Comparison of ENCODE assay signal across 2 cellular contexts in the genomic region with DNA sequence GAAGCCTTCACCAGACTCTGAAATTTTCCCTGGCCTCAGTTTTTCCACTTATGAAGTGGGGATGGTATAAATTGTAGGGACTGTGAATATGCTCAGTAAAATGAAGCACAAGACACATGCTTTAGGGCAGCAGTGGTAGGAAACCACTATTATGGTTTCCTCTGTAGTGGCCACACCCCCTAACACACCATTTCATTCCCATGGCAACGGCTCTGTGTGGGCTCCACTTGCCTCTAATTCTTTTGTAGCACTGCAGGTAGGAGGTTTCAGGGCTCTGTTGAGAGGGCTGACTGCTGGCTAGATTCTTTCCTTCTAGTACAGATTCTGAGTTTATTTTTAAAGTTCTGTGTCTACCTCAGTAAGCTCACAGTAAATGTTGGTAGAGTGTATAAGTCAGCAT.
TF ChIP-seq lines count a peak whose summit lies in the region.

No MANE protein-coding gene starts in this region.

TF ChIP-seq in GM23338, 12 proteins besides CTCF, POLR2A, EP300 and RAD21:
- no peak for TF ChIP-seq ZNF114 (CRISPR knock-in tag; IDR thresholded peaks at IDR 0.05)
- TF ChIP-seq, protein P1, sequence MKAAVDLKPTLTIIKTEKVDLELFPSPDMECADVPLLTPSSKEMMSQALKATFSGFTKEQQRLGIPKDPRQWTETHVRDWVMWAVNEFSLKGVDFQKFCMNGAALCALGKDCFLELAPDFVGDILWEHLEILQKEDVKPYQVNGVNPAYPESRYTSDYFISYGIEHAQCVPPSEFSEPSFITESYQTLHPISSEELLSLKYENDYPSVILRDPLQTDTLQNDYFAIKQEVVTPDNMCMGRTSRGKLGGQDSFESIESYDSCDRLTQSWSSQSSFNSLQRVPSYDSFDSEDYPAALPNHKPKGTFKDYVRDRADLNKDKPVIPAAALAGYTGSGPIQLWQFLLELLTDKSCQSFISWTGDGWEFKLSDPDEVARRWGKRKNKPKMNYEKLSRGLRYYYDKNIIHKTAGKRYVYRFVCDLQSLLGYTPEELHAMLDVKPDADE (IDR thresholded peaks at IDR 0.05) = no peak
- TF ChIP-seq POLR2AphosphoS5 (IDR thresholded peaks at IDR 0.05; ENCODE audit: low read depth) = no peak
- TF ChIP-seq NANOG (IDR thresholded peaks at IDR 0.05; ENCODE audit: borderline replicate concordance) = no peak
- TF ChIP-seq, protein P2, sequence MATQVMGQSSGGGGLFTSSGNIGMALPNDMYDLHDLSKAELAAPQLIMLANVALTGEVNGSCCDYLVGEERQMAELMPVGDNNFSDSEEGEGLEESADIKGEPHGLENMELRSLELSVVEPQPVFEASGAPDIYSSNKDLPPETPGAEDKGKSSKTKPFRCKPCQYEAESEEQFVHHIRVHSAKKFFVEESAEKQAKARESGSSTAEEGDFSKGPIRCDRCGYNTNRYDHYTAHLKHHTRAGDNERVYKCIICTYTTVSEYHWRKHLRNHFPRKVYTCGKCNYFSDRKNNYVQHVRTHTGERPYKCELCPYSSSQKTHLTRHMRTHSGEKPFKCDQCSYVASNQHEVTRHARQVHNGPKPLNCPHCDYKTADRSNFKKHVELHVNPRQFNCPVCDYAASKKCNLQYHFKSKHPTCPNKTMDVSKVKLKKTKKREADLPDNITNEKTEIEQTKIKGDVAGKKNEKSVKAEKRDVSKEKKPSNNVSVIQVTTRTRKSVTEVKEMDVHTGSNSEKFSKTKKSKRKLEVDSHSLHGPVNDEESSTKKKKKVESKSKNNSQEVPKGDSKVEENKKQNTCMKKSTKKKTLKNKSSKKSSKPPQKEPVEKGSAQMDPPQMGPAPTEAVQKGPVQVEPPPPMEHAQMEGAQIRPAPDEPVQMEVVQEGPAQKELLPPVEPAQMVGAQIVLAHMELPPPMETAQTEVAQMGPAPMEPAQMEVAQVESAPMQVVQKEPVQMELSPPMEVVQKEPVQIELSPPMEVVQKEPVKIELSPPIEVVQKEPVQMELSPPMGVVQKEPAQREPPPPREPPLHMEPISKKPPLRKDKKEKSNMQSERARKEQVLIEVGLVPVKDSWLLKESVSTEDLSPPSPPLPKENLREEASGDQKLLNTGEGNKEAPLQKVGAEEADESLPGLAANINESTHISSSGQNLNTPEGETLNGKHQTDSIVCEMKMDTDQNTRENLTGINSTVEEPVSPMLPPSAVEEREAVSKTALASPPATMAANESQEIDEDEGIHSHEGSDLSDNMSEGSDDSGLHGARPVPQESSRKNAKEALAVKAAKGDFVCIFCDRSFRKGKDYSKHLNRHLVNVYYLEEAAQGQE (IDR thresholded peaks at IDR 0.05; ENCODE audit: unreplicated experiment) = no peak

TF ChIP-seq in GM12878, 131 proteins besides CTCF, POLR2A, EP300 and RAD21:
- no peak for TF ChIP-seq ATF7 (IDR thresholded peaks at IDR 0.05; ENCODE audit: low read depth)
- TF ChIP-seq FOXM1 (IDR thresholded peaks at IDR 0.05; ENCODE audit: low read depth, low read length) = no peak
- peak; percentile 55; the same call in 1 of the 2 replicates for TF ChIP-seq BMI1 (IDR thresholded peaks at IDR 0.05; ENCODE audit: borderline replicate concordance)
- no peak for TF ChIP-seq CHD2 (IDR thresholded peaks at IDR 0.05; ENCODE audit: borderline replicate concordance, low read depth, low read length)
- no peak for TF ChIP-seq ZNF274 (IDR thresholded peaks at IDR 0.05; ENCODE audit: insufficient read depth, insufficient read length)
- 0 out of 2 replicates have a peak, but pooled peaks have one; percentile 15 for TF ChIP-seq RUNX3 (IDR thresholded peaks at IDR 0.05; ENCODE audit: low read length)
- no peak for TF ChIP-seq SIX5 (IDR thresholded peaks at IDR 0.05; ENCODE audit: low read depth, low read length, severe bottlenecking)
- TF ChIP-seq STAT3 (IDR thresholded peaks at IDR 0.05; ENCODE audit: low read depth, low read length) = no peak
- TF ChIP-seq EZH2 (IDR thresholded peaks at IDR 0.05; ENCODE audit: borderline replicate concordance, control insufficient read depth, low read depth, low read length) = no peak
- TF ChIP-seq MXI1 (IDR thresholded peaks at IDR 0.05; ENCODE audit: low read depth, low read length) = peak; percentile 66
- TF ChIP-seq MTA2 (IDR thresholded peaks at IDR 0.05; ENCODE audit: low read depth) = no peak
- TF ChIP-seq POU2F2 (IDR thresholded peaks at IDR 0.05; ENCODE audit: borderline replicate concordance, low read depth, low read length) = no peak
